17 cellular contexts compared by ENCODE assay signal in genomic region chr6:129789974-129790373, GRCh38.
A peak's percentile ranks its signal among the peaks of the same experiment; 100 is the strongest.
DNase-seq lines count a peak whose midpoint lies in the region; ATAC-seq, FAIRE-seq and TF ChIP-seq lines count a peak whose summit lies in the region.
"Had no signal": no experiment of that assay in that cellular context is flagged by ENCODE, and none has a peak within 500 bp of the region (broad histone marks: within the 10 kb centered on the region; RNA-seq: fewer than 3 reads in every experiment).

No MANE protein-coding gene starts in this region.

- no peaks in the 10 kb centered on the region for H3K79me1 ChIP-seq in IMR-90 (ENCODE audit: low read depth in 1 of 2, low read length in 2 of 2)

- H3K36me3 ChIP-seq in HepG2 (replicated peaks in 1 of 2; ENCODE audit: control insufficient read depth in 1 of 2, insufficient read depth in 2 of 2, low read length in 2 of 2) (no peaks in the 10 kb centered on the region), right lobe of liver (no peaks in the 10 kb centered on the region), IMR-90 (ENCODE audit: control insufficient read depth, insufficient read depth, low read length) (no peaks in the 10 kb centered on the region)
- H3K36me3 ChIP-seq: BLaER1 treated with 17β-estradiol and CSF1 and Interleukin-3, amounts not matched to agents 10 nM and 100 nM had no signal

- H4K5ac ChIP-seq in IMR-90 (ENCODE audit: low read depth, low read length), result no peak overlapping the region

- H3K4me1 ChIP-seq in HepG2 (ENCODE audit: insufficient read depth, low read length) (no peaks in the 10 kb centered on the region), right lobe of liver (peaks cover 0 to 21% (median 8%) of the 10 kb centered on the region in 4 donors), IMR-90 (ENCODE audit: control insufficient read depth, insufficient read depth, low read length) (peaks cover 4% of the 10 kb centered on the region; the same call in 1 of the 2 replicates)

- no peak for TF ChIP-seq EP300 in HepG2 (IDR thresholded peaks at IDR 0.05; ENCODE audit: low read depth in 2 of 2, low read length in 2 of 2)
- TF ChIP-seq EP300 in HepG2 (CRISPR knock-in tag; IDR thresholded peaks at IDR 0.05; ENCODE audit: borderline replicate concordance), result no peak

- no peak overlapping the region for H2BK15ac ChIP-seq in IMR-90 (ENCODE audit: low read depth, low read length)

- DNase-seq in HepG2 (ENCODE audit: low spot score), result no peak
- DNase-seq in right lobe of liver, result no peak
- DNase-seq in IMR-90, result no peak
- DNase-seq in GM19238 (ENCODE audit: insufficient read length, low spot score), result no peak
- DNase-seq: AML-193; Caco-2; Calu3; CD4-positive, alpha-beta T cell; CD8-positive, alpha-beta T cell; DMS79 treated with DMSO at 0.1 percent for 48 hours; GF-D8 had no signal

- in situ Hi-C loops in HepG2 (cut with HindIII; ENCODE audit: extremely low pct_ligation_motif_present, low pct_unique_long_range_greater_than_20kb) (loop anchor here (10.0 kb wide), 1 partner anchor 235 kb away; no protein-coding TSS in a partner anchor), IMR-90 (cut with MboI; ENCODE audit: low sequenced_read_pairs) (no loop called here)

- no peak overlapping the region for H3K4me3 ChIP-seq in HepG2 (replicated peaks in 1 of 3; ENCODE audit: insufficient read depth in 1 of 3, low read depth in 2 of 3, low read length in 3 of 3)
- H3K4me3 ChIP-seq in right lobe of liver, result no peak overlapping the region
- no peak overlapping the region for H3K4me3 ChIP-seq in IMR-90 (ENCODE audit: insufficient read depth, low read depth, low read length)
- H3K4me3 ChIP-seq: BLaER1 treated with 17β-estradiol and CSF1 and Interleukin-3, amounts not matched to agents 10 nM and 100 nM had no signal

- no peak overlapping the region for H3K23ac ChIP-seq in IMR-90 (ENCODE audit: low read depth, low read length)

- no peak for ATAC-seq in HepG2
- ATAC-seq in right lobe of liver, result no peak
- no peak for ATAC-seq in IMR-90 (ENCODE audit: low read depth)
- ATAC-seq in GM19328 (IDR thresholded peaks at IDR 0.05; ENCODE audit: unreplicated experiment), result no peak
- ATAC-seq: CD8-positive, alpha-beta T cell had no signal

- H2AK5ac ChIP-seq in IMR-90 (ENCODE audit: low read depth, low read length), result no peak overlapping the region

- H2AK9ac ChIP-seq in IMR-90 (replicated peaks; ENCODE audit: low read depth, low read length, poor library complexity), result no peak overlapping the region

- H4K8ac ChIP-seq in IMR-90 (ENCODE audit: low read depth in 2 of 2, low read length in 2 of 2), result no peak overlapping the region

- H2BK20ac ChIP-seq in IMR-90 (ENCODE audit: low read depth, low read length), result no peak overlapping the region

- H2BK120ac ChIP-seq in IMR-90 (ENCODE audit: low read depth, low read length), result no peak overlapping the region

- 0 out of 2 replicates have a peak, but pooled peaks cover 3% of the 10 kb centered on the region for H3K9me1 ChIP-seq in IMR-90 (ENCODE audit: insufficient read depth, low read length)

- H3K27me3 ChIP-seq in HepG2 (ENCODE audit: control insufficient read depth in 1 of 2, insufficient read depth in 2 of 2, low read length in 2 of 2) (peaks cover 0 to 11% of the 10 kb centered on the region in 2 experiments; a peak in 1 of 5 replicates), right lobe of liver (no peaks in the 10 kb centered on the region), IMR-90 (ENCODE audit: control insufficient read depth, insufficient read depth, low read length) (no peaks in the 10 kb centered on the region)
- H3K27me3 ChIP-seq: BLaER1 treated with 17β-estradiol and CSF1 and Interleukin-3, amounts not matched to agents 10 nM and 100 nM had no signal

- H3K79me2 ChIP-seq in HepG2 (ENCODE audit: insufficient read depth, low read length), result no peaks in the 10 kb centered on the region

- no peak overlapping the region for H3K14ac ChIP-seq in IMR-90 (replicated peaks; ENCODE audit: low read depth, low read length)

- intact Hi-C loops in HepG2 (cut with micrococcal nuclease; ENCODE audit: unreplicated experiment), result no loop called here
- intact Hi-C loops in right lobe of liver (cut with DNase I), result no loop called here
- intact Hi-C loops in IMR-90 (cut with micrococcal nuclease), result no loop called here

- H3K9me3 ChIP-seq in HepG2 (ENCODE audit: low read length) (no peaks in the 10 kb centered on the region), right lobe of liver (no peaks in the 10 kb centered on the region), IMR-90 (ENCODE audit: control insufficient read depth, insufficient read depth, low read length) (no peaks in the 10 kb centered on the region)
- H3K9me3 ChIP-seq: Caco-2 had no signal

- no peak overlapping the region for H3K27ac ChIP-seq in HepG2 (ENCODE audit: extremely low read length, insufficient read depth, low read length)
- H3K27ac ChIP-seq in right lobe of liver, result no peak overlapping the region
- H3K27ac ChIP-seq in IMR-90 (ENCODE audit: insufficient read depth, low read length), result no peak overlapping the region
- H3K27ac ChIP-seq: 22Rv1; BLaER1 treated with 17β-estradiol and CSF1 and Interleukin-3, amounts not matched to agents 10 nM and 100 nM; C4-2B had no signal

- no TSS peak for BruUV-seq in HepG2 (replicated peaks; lab: Mats Ljungman, UMichigan)
- no TSS peak for BruUV-seq in IMR-90 (replicated peaks; lab: Mats Ljungman, UMichigan)

- dilution Hi-C loops in IMR-90 (cut with HindIII; ENCODE audit: low sequenced_read_pairs, unreplicated experiment), result no loop called here

- FAIRE-seq in HepG2 (lab: Jason Lieb, UNC), result no peak
- FAIRE-seq: D721Med, G401.6 had no signal

- no peak overlapping the region for H4K91ac ChIP-seq in IMR-90 (ENCODE audit: insufficient read depth, low read depth, low read length)

- H3K4me2 ChIP-seq in HepG2 (ENCODE audit: low read depth, low read length) (no peak overlapping the region), IMR-90 (ENCODE audit: low read depth, low read length) (no peak overlapping the region)

- no peak overlapping the region for H2BK5ac ChIP-seq in IMR-90 (ENCODE audit: low read depth, low read length, poor library complexity, severe bottlenecking)

- no peak overlapping the region for H3K9ac ChIP-seq in HepG2 (ENCODE audit: insufficient read depth, low read depth, low read length)
- no peak overlapping the region for H3K9ac ChIP-seq in IMR-90 (ENCODE audit: low read depth, low read length)
- H3K9ac ChIP-seq: BLaER1 treated with 17β-estradiol and CSF1 and Interleukin-3, amounts not matched to agents 10 nM and 100 nM had no signal

- POLR2A ChIA-PET in HepG2 (lab: Yijun Ruan, JAX) (no interaction called here), IMR-90 (lab: Charles Lee; ENCODE audit: unreplicated experiment) (no interaction called here)

- H2AFZ ChIP-seq in HepG2 (ENCODE audit: low read length) (no peak overlapping the region), IMR-90 (replicated peaks; ENCODE audit: low read length, poor library complexity) (no peak overlapping the region)

- CTCF ChIA-PET in HepG2 (lab: Yijun Ruan, JAX; ENCODE audit: low intra/inter-chr PET ratio, low total read pairs) (no interaction called here), IMR-90 (lab: Yijun Ruan, JAX) (interaction anchor here (1.7 kb wide), 1 partner anchor 13 kb away, joined by 5 read pairs; no protein-coding TSS in a partner anchor)

- no peak overlapping the region for H3K56ac ChIP-seq in IMR-90 (ENCODE audit: extremely low read depth, insufficient read depth, low read length)

- H4K20me1 ChIP-seq in HepG2 (ENCODE audit: insufficient read depth, low read length), result no peaks in the 10 kb centered on the region
- no peaks in the 10 kb centered on the region for H4K20me1 ChIP-seq in IMR-90 (ENCODE audit: insufficient read depth, low read length)
- H4K20me1 ChIP-seq: BLaER1 treated with 17β-estradiol and CSF1 and Interleukin-3, amounts not matched to agents 10 nM and 100 nM had no signal

- TF ChIP-seq POLR2A in HepG2 (IDR thresholded peaks at IDR 0.05; ENCODE audit: insufficient read depth in 1 of 2, low read depth in 2 of 2, low read length in 2 of 2), result no peak
- TF ChIP-seq POLR2A in right lobe of liver (IDR thresholded peaks at IDR 0.05), result no peak
- TF ChIP-seq POLR2A in IMR-90 (IDR thresholded peaks at IDR 0.05; ENCODE audit: low read depth, low read length), result no peak

- TF ChIP-seq RAD21 in HepG2 (CRISPR knock-in tag; IDR thresholded peaks at IDR 0.05) (no peak), IMR-90 (IDR thresholded peaks at IDR 0.05; ENCODE audit: low read length) (no peak)

- no peak overlapping the region for H3K4ac ChIP-seq in IMR-90 (ENCODE audit: low read depth, low read length)

- TF ChIP-seq CTCF in HepG2 (CRISPR knock-in tag; IDR thresholded peaks at IDR 0.05), result no peak
- no peak for TF ChIP-seq CTCF in right lobe of liver (IDR thresholded peaks at IDR 0.05)
- TF ChIP-seq CTCF in IMR-90 (conservative IDR thresholded peaks at IDR 0.05; ENCODE audit: low read depth, low read length), result no peak

- no peak overlapping the region for H3K18ac ChIP-seq in IMR-90 (ENCODE audit: low read depth, low read length)

TF ChIP-seq in HepG2, 621 proteins besides CTCF, POLR2A, EP300 and RAD21:
- TF ChIP-seq ZNF674 (CRISPR knock-in tag; IDR thresholded peaks at IDR 0.05; ENCODE audit: low read depth) (no peak), AGO1 (IDR thresholded peaks at IDR 0.05; ENCODE audit: low read depth, low read length, poor library complexity, severe bottlenecking) (no peak), MAFK (conservative IDR thresholded peaks at IDR 0.05 in 1 of 2, IDR thresholded peaks at IDR 0.05 in 1 of 2; ENCODE audit: low read length in 2 of 2) (peak; percentile 92 to 96), MAFF (IDR thresholded peaks at IDR 0.05; ENCODE audit: low read depth, low read length) (peak; percentile 93), CC2D1A (CRISPR knock-in tag; IDR thresholded peaks at IDR 0.05) (no peak)

TF ChIP-seq in IMR-90, 13 proteins besides CTCF, POLR2A, EP300 and RAD21:
- no peak for TF ChIP-seq CHD1 (IDR thresholded peaks at IDR 0.05; ENCODE audit: low read depth, low read length)
- TF ChIP-seq NFE2L2 (IDR thresholded peaks at IDR 0.05; ENCODE audit: low read depth, low read length), result no peak
- no peak for TF ChIP-seq RCOR1 (IDR thresholded peaks at IDR 0.05; ENCODE audit: insufficient replicate concordance, low read length)
- TF ChIP-seq, protein P1, sequence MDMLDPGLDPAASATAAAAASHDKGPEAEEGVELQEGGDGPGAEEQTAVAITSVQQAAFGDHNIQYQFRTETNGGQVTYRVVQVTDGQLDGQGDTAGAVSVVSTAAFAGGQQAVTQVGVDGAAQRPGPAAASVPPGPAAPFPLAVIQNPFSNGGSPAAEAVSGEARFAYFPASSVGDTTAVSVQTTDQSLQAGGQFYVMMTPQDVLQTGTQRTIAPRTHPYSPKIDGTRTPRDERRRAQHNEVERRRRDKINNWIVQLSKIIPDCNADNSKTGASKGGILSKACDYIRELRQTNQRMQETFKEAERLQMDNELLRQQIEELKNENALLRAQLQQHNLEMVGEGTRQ (IDR thresholded peaks at IDR 0.05; ENCODE audit: low read depth, low read length), result no peak
- peak; percentile 97 for TF ChIP-seq MAFK (IDR thresholded peaks at IDR 0.05; ENCODE audit: low read depth, low read length)
- no peak for TF ChIP-seq RFX5 (IDR thresholded peaks at IDR 0.05; ENCODE audit: low read depth, low read length)
TF ChIP-seq in IMR-90: peak in this region for 1.
